Comparison of ENCODE assay signal across 3 cellular contexts in genomic region chr11:61837411-61838005, GRCh38.
TF ChIP-seq lines count a peak whose summit lies in the region.

No MANE protein-coding gene starts in this region.

TF ChIP-seq in SK-N-SH, 30 proteins besides CTCF, POLR2A, EP300 and RAD21:
- TF ChIP-seq ZBTB33 (IDR thresholded peaks at IDR 0.05; ENCODE audit: borderline replicate concordance, low read depth) (no peak), NRF1 (IDR thresholded peaks at IDR 0.05; ENCODE audit: low read depth, low read length) (no peak), JUND (IDR thresholded peaks at IDR 0.05) (no peak), MXI1 (IDR thresholded peaks at IDR 0.05; ENCODE audit: low read depth, low read length) (no peak), POLR2AphosphoS5 (IDR thresholded peaks at IDR 0.05; ENCODE audit: low read depth, low read length) (no peak), SMC3 (IDR thresholded peaks at IDR 0.05; ENCODE audit: low read depth, low read length) (no peak), EZH2phosphoT487 (IDR thresholded peaks at IDR 0.05; ENCODE audit: borderline replicate concordance, low read depth) (no peak), ELF1 (IDR thresholded peaks at IDR 0.05) (no peak), FOXM1 (IDR thresholded peaks at IDR 0.05; ENCODE audit: low read depth) (no peak), MEF2A (IDR thresholded peaks at IDR 0.05; ENCODE audit: borderline replicate concordance, low read depth) (no peak), FOXJ3 (CRISPR knock-in tag; IDR thresholded peaks at IDR 0.05) (no peak), USF2 (IDR thresholded peaks at IDR 0.05; ENCODE audit: borderline replicate concordance, low read depth, low read length) (no peak)
- TF ChIP-seq, protein P1, sequence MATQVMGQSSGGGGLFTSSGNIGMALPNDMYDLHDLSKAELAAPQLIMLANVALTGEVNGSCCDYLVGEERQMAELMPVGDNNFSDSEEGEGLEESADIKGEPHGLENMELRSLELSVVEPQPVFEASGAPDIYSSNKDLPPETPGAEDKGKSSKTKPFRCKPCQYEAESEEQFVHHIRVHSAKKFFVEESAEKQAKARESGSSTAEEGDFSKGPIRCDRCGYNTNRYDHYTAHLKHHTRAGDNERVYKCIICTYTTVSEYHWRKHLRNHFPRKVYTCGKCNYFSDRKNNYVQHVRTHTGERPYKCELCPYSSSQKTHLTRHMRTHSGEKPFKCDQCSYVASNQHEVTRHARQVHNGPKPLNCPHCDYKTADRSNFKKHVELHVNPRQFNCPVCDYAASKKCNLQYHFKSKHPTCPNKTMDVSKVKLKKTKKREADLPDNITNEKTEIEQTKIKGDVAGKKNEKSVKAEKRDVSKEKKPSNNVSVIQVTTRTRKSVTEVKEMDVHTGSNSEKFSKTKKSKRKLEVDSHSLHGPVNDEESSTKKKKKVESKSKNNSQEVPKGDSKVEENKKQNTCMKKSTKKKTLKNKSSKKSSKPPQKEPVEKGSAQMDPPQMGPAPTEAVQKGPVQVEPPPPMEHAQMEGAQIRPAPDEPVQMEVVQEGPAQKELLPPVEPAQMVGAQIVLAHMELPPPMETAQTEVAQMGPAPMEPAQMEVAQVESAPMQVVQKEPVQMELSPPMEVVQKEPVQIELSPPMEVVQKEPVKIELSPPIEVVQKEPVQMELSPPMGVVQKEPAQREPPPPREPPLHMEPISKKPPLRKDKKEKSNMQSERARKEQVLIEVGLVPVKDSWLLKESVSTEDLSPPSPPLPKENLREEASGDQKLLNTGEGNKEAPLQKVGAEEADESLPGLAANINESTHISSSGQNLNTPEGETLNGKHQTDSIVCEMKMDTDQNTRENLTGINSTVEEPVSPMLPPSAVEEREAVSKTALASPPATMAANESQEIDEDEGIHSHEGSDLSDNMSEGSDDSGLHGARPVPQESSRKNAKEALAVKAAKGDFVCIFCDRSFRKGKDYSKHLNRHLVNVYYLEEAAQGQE (IDR thresholded peaks at IDR 0.05; ENCODE audit: low read depth, low read length), result no peak

TF ChIP-seq in SK-N-SH treated with all-trans-retinoic acid at 6 μM for 48 hours, 23 proteins besides CTCF, POLR2A, EP300 and RAD21:
- TF ChIP-seq, protein P2, sequence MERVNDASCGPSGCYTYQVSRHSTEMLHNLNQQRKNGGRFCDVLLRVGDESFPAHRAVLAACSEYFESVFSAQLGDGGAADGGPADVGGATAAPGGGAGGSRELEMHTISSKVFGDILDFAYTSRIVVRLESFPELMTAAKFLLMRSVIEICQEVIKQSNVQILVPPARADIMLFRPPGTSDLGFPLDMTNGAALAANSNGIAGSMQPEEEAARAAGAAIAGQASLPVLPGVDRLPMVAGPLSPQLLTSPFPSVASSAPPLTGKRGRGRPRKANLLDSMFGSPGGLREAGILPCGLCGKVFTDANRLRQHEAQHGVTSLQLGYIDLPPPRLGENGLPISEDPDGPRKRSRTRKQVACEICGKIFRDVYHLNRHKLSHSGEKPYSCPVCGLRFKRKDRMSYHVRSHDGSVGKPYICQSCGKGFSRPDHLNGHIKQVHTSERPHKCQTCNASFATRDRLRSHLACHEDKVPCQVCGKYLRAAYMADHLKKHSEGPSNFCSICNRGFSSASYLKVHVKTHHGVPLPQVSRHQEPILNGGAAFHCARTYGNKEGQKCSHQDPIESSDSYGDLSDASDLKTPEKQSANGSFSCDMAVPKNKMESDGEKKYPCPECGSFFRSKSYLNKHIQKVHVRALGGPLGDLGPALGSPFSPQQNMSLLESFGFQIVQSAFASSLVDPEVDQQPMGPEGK (CRISPR knock-in tag; IDR thresholded peaks at IDR 0.05; ENCODE audit: borderline replicate concordance), result no peak
- TF ChIP-seq ZFP30 (CRISPR knock-in tag; IDR thresholded peaks at IDR 0.05) (no peak), ARNTL (CRISPR knock-in tag; IDR thresholded peaks at IDR 0.05; ENCODE audit: borderline replicate concordance, low read depth) (no peak), ISL1 (CRISPR knock-in tag; IDR thresholded peaks at IDR 0.05) (no peak), BACH2 (CRISPR knock-in tag; IDR thresholded peaks at IDR 0.05; ENCODE audit: borderline replicate concordance) (no peak), GLIS3 (CRISPR knock-in tag; IDR thresholded peaks at IDR 0.05) (no peak), PPARA (CRISPR knock-in tag; IDR thresholded peaks at IDR 0.05; ENCODE audit: borderline replicate concordance) (no peak), TCF4 (CRISPR knock-in tag; IDR thresholded peaks at IDR 0.05; ENCODE audit: borderline replicate concordance) (no peak)
TF ChIP-seq in SK-N-SH treated with all-trans-retinoic acid at 6 μM for 48 hours: peak in this region for 0.

TF ChIP-seq in GM23338, 12 proteins besides CTCF, POLR2A, EP300 and RAD21:
- no peak for TF ChIP-seq ZNF331 (CRISPR knock-in tag; IDR thresholded peaks at IDR 0.05; ENCODE audit: low read depth)
- TF ChIP-seq EZH2 (IDR thresholded peaks at IDR 0.05; ENCODE audit: low read depth, unreplicated experiment), result no peak
- no peak for TF ChIP-seq STAT1 (IDR thresholded peaks at IDR 0.05; ENCODE audit: unreplicated experiment)
- no peak for TF ChIP-seq CREB1 (CRISPR knock-in tag; IDR thresholded peaks at IDR 0.05; ENCODE audit: low read depth)
- TF ChIP-seq NANOG (IDR thresholded peaks at IDR 0.05; ENCODE audit: borderline replicate concordance), result no peak
- no peak for TF ChIP-seq ETS1 (IDR thresholded peaks at IDR 0.05)
- no peak for TF ChIP-seq EZH2phosphoT487 (IDR thresholded peaks at IDR 0.05; ENCODE audit: unreplicated experiment)
- no peak for TF ChIP-seq ZNF114 (CRISPR knock-in tag; IDR thresholded peaks at IDR 0.05)
- TF ChIP-seq, protein P1 (IDR thresholded peaks at IDR 0.05; ENCODE audit: unreplicated experiment), result no peak
- no peak for TF ChIP-seq JUNB (IDR thresholded peaks at IDR 0.05; ENCODE audit: unreplicated experiment)
- no peak for TF ChIP-seq POLR2AphosphoS5 (IDR thresholded peaks at IDR 0.05; ENCODE audit: low read depth)
- TF ChIP-seq, protein P3, sequence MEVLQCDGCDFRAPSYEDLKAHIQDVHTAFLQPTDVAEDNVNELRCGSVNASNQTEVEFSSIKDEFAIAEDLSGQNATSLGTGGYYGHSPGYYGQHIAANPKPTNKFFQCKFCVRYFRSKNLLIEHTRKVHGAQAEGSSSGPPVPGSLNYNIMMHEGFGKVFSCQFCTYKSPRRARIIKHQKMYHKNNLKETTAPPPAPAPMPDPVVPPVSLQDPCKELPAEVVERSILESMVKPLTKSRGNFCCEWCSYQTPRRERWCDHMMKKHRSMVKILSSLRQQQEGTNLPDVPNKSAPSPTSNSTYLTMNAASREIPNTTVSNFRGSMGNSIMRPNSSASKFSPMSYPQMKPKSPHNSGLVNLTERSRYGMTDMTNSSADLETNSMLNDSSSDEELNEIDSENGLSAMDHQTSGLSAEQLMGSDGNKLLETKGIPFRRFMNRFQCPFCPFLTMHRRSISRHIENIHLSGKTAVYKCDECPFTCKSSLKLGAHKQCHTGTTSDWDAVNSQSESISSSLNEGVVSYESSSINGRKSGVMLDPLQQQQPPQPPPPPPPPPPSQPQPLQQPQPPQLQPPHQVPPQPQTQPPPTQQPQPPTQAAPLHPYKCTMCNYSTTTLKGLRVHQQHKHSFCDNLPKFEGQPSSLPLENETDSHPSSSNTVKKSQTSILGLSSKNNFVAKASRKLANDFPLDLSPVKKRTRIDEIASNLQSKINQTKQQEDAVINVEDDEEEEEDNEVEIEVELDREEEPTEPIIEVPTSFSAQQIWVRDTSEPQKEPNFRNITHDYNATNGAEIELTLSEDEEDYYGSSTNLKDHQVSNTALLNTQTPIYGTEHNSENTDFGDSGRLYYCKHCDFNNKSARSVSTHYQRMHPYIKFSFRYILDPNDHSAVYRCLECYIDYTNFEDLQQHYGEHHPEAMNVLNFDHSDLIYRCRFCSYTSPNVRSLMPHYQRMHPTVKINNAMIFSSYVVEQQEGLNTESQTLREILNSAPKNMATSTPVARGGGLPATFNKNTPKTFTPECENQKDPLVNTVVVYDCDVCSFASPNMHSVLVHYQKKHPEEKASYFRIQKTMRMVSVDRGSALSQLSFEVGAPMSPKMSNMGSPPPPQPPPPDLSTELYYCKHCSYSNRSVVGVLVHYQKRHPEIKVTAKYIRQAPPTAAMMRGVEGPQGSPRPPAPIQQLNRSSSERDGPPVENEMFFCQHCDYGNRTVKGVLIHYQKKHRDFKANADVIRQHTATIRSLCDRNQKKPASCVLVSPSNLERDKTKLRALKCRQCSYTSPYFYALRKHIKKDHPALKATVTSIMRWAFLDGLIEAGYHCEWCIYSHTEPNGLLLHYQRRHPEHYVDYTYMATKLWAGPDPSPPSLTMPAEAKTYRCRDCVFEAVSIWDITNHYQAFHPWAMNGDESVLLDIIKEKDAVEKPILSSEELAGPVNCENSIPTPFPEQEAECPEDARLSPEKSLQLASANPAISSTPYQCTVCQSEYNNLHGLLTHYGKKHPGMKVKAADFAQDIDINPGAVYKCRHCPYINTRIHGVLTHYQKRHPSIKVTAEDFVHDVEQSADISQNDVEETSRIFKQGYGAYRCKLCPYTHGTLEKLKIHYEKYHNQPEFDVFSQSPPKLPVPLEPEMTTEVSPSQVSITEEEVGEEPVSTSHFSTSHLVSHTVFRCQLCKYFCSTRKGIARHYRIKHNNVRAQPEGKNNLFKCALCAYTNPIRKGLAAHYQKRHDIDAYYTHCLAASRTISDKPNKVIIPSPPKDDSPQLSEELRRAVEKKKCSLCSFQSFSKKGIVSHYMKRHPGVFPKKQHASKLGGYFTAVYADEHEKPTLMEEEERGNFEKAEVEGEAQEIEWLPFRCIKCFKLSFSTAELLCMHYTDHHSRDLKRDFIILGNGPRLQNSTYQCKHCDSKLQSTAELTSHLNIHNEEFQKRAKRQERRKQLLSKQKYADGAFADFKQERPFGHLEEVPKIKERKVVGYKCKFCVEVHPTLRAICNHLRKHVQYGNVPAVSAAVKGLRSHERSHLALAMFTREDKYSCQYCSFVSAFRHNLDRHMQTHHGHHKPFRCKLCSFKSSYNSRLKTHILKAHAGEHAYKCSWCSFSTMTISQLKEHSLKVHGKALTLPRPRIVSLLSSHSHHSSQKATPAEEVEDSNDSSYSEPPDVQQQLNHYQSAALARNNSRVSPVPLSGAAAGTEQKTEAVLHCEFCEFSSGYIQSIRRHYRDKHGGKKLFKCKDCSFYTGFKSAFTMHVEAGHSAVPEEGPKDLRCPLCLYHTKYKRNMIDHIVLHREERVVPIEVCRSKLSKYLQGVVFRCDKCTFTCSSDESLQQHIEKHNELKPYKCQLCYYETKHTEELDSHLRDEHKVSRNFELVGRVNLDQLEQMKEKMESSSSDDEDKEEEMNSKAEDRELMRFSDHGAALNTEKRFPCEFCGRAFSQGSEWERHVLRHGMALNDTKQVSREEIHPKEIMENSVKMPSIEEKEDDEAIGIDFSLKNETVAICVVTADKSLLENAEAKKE (CRISPR knock-in tag; IDR thresholded peaks at IDR 0.05), result no peak
